ENCODE assay signal across 9 cellular contexts in genomic region chr2:241844831-241845578, GRCh38. TPM values are rescaled to one million over a fixed set of nuclear protein-coding genes. Genes with fewer than 3 reads are reported as not detected.
A peak's percentile ranks its signal among the peaks of the same experiment; 100 is the strongest.
DNase-seq lines count a peak whose midpoint lies in the region; ATAC-seq and TF ChIP-seq lines count a peak whose summit lies in the region.
"Had no signal": no experiment of that assay in that cellular context is flagged by ENCODE, and none has a peak within 500 bp of the region (broad histone marks: within the 10 kb centered on the region; RNA-seq: fewer than 3 reads in every experiment).

No MANE protein-coding gene starts in this region.

- H3K9me3 ChIP-seq in left ventricle myocardium inferior (replicated peaks) (no peaks in the 10 kb centered on the region), smooth muscle cell (replicated peaks; ENCODE audit: low read depth) (no peaks in the 10 kb centered on the region), trophoblast cell (ENCODE audit: insufficient read depth, low read depth, low read length) (peaks cover 3% of the 10 kb centered on the region)

- no peak overlapping the region for H2BK5ac ChIP-seq in trophoblast cell (ENCODE audit: low read depth, low read length, poor library complexity)

- intact Hi-C loops in left ventricle myocardium inferior (cut with micrococcal nuclease) = no loop called here

- H3K27ac ChIP-seq in left ventricle myocardium inferior (replicated peaks) (peak overlapping the region; percentile 74), smooth muscle cell (ENCODE audit: low read depth) (no peak overlapping the region), trophoblast cell (ENCODE audit: low read depth, low read length) (no peak overlapping the region)
- H3K27ac ChIP-seq: 22Rv1 had no signal

- H4K91ac ChIP-seq in trophoblast cell (ENCODE audit: low read depth, low read length) = no peak overlapping the region

- TF ChIP-seq CTCF in WTC11 (IDR thresholded peaks at IDR 0.05) (no peak), left ventricle myocardium inferior (IDR thresholded peaks at IDR 0.05; ENCODE audit: borderline replicate concordance) (no peak), smooth muscle cell (IDR thresholded peaks at IDR 0.05; ENCODE audit: borderline replicate concordance, insufficient read depth, poor library complexity, severe bottlenecking) (no peak)

- H3K9ac ChIP-seq in smooth muscle cell (ENCODE audit: low read depth) (peak overlapping the region; percentile 10), trophoblast cell (ENCODE audit: low read length) (no peak overlapping the region)

- H2AK5ac ChIP-seq in trophoblast cell (ENCODE audit: low read length) = no peak overlapping the region

- no peaks in the 10 kb centered on the region for H3K79me1 ChIP-seq in trophoblast cell (ENCODE audit: low read length)

- no peak overlapping the region for H4K8ac ChIP-seq in trophoblast cell (ENCODE audit: low read depth, low read length)

- no peaks in the 10 kb centered on the region for H4K20me1 ChIP-seq in smooth muscle cell (ENCODE audit: low read depth)

- CTCF ChIA-PET in WTC11 (lab: Charles Lee) = interaction anchor here (0.7 to 1.3 kb wide), 2 partner anchors 21 to 31 kb away, joined by 3 to 4 read pairs; no protein-coding TSS in a partner anchor

- H3K4me1 ChIP-seq in left ventricle myocardium inferior = peaks cover 25% of the 10 kb centered on the region
- H3K4me1 ChIP-seq in smooth muscle cell (ENCODE audit: low read depth) = no peaks in the 10 kb centered on the region
- peaks cover 4 to 5% of the 10 kb centered on the region in 2 experiments for H3K4me1 ChIP-seq in trophoblast cell (ENCODE audit: control insufficient read depth in 1 of 2, insufficient read depth in 2 of 2, low read length in 2 of 2)

- peak overlapping the region; percentile 71 for H3K4me2 ChIP-seq in smooth muscle cell
- H3K4me2 ChIP-seq in trophoblast cell (ENCODE audit: low read length) = no peak overlapping the region

- no peaks in the 10 kb centered on the region for H3K36me3 ChIP-seq in left ventricle myocardium inferior
- H3K36me3 ChIP-seq in smooth muscle cell (ENCODE audit: low read depth) = no peaks in the 10 kb centered on the region
- H3K36me3 ChIP-seq in trophoblast cell (ENCODE audit: control insufficient read depth in 1 of 2, insufficient read depth in 2 of 2, low read length in 2 of 2) = no peaks in the 10 kb centered on the region

- H3K4ac ChIP-seq in trophoblast cell (ENCODE audit: low read depth, low read length) = no peak overlapping the region

- H3K27me3 Mint-ChIP-seq in T-helper 1 cell treated with Interleukin-12 subunit alpha and Interleukin-12 subunit beta and Interleukin-4 antibody, amounts not matched to agents 30 μg/mL and 1 μg/mL, for 36 hours (ENCODE audit: low read depth) = peaks cover 2% of the 10 kb centered on the region
- H3K27me3 Mint-ChIP-seq in WTC11 (ENCODE audit: low read depth) = peaks cover 38% of the 10 kb centered on the region

- H3K36me3 Mint-ChIP-seq in T-helper 1 cell treated with Interleukin-12 subunit alpha and Interleukin-12 subunit beta and Interleukin-4 antibody, amounts not matched to agents 30 μg/mL and 1 μg/mL, for 36 hours (ENCODE audit: low read depth) = peaks cover 2% of the 10 kb centered on the region
- H3K36me3 Mint-ChIP-seq in WTC11 = no peaks in the 10 kb centered on the region

- H2BK12ac ChIP-seq in trophoblast cell (ENCODE audit: low read length) = no peak overlapping the region

- H3K23ac ChIP-seq in trophoblast cell (ENCODE audit: low read length) = no peak overlapping the region

- no peak overlapping the region for H3K14ac ChIP-seq in trophoblast cell (ENCODE audit: low read length)

- H3K79me2 ChIP-seq in smooth muscle cell (ENCODE audit: low read depth) (no peaks in the 10 kb centered on the region), trophoblast cell (ENCODE audit: control insufficient read depth, insufficient read depth, low read length, poor library complexity) (no peaks in the 10 kb centered on the region)

- peaks cover 23% of the 10 kb centered on the region for H3K4me1 Mint-ChIP-seq in T-helper 1 cell treated with Interleukin-12 subunit alpha and Interleukin-12 subunit beta and Interleukin-4 antibody, amounts not matched to agents 30 μg/mL and 1 μg/mL, for 36 hours (ENCODE audit: low read depth)
- H3K4me1 Mint-ChIP-seq in WTC11 = peaks cover 19% of the 10 kb centered on the region

- no peak overlapping the region for H2BK120ac ChIP-seq in trophoblast cell (ENCODE audit: insufficient read depth, low read length, poor library complexity)

- no peaks in the 10 kb centered on the region for H3K9me3 Mint-ChIP-seq in T-helper 1 cell treated with Interleukin-12 subunit alpha and Interleukin-12 subunit beta and Interleukin-4 antibody, amounts not matched to agents 30 μg/mL and 1 μg/mL, for 36 hours
- H3K9me3 Mint-ChIP-seq in WTC11 = no peaks in the 10 kb centered on the region

- no peak overlapping the region for H4K12ac ChIP-seq in trophoblast cell (ENCODE audit: low read depth, low read length)

- H2AFZ ChIP-seq in smooth muscle cell (ENCODE audit: low read depth) = no peak overlapping the region
- H2AFZ ChIP-seq in trophoblast cell (ENCODE audit: insufficient read depth, low read length, poor library complexity) = no peak overlapping the region

- 93% methylated on average over 37 of the region's 37 CpGs for WGBS in smooth muscle cell (ENCODE audit: low lambda C conversion rate)
- no CpG with 5 or more reads among the region's 37 CpGs for WGBS in trophoblast cell (ENCODE audit: extremely low coverage, insufficient coverage, insufficient read length)

- POLR2A ChIA-PET in WTC11 (lab: Charles Lee) = interaction anchor here (0.7 kb wide), 1 partner anchor 12 kb away, joined by 8 read pairs; no protein-coding TSS in a partner anchor

- no peak overlapping the region for H3K27ac Mint-ChIP-seq in T-helper 1 cell treated with Interleukin-12 subunit alpha and Interleukin-12 subunit beta and Interleukin-4 antibody, amounts not matched to agents 30 μg/mL and 1 μg/mL, for 36 hours
- H3K27ac Mint-ChIP-seq in WTC11 = no peak overlapping the region

- peaks cover 4% of the 10 kb centered on the region for H3F3A ChIP-seq in smooth muscle cell (ENCODE audit: low read depth)

- no peak for DNase-seq in T-helper 1 cell
- no peak for DNase-seq in WTC11 (ENCODE audit: low spot score)
- no peak for DNase-seq in left ventricle myocardium inferior
- no peak for DNase-seq in smooth muscle cell (lab: John Stamatoyannopoulos, UW; ENCODE audit: unreplicated experiment)
- DNase-seq in activated gamma-delta T cell treated with Interleukin-2 at 50 U/mL for 16 hours = no peak
- DNase-seq in germinal center (ENCODE audit: low spot score) = no peak
- no peak for DNase-seq in trophoblast cell

- H3K27me3 ChIP-seq in left ventricle myocardium inferior (ENCODE audit: low read depth) (no peaks in the 10 kb centered on the region), smooth muscle cell (ENCODE audit: low read depth) (no peaks in the 10 kb centered on the region), trophoblast cell (ENCODE audit: insufficient read depth, low read length) (peaks cover 10% of the 10 kb centered on the region)

- H3K4me3 ChIP-seq in left ventricle myocardium inferior = peak overlapping the region; percentile 61
- peak overlapping the region; percentile 40 for H3K4me3 ChIP-seq in smooth muscle cell
- H3K4me3 ChIP-seq in trophoblast cell (ENCODE audit: low read depth, low read length) = no peak overlapping the region

- H3K4me3 Mint-ChIP-seq in T-helper 1 cell treated with Interleukin-12 subunit alpha and Interleukin-12 subunit beta and Interleukin-4 antibody, amounts not matched to agents 30 μg/mL and 1 μg/mL, for 36 hours = peak overlapping the region; percentile 60
- peak overlapping the region; percentile 69 for H3K4me3 Mint-ChIP-seq in WTC11

- ATAC-seq in WTC11 = no peak

- H3K18ac ChIP-seq in trophoblast cell (ENCODE audit: low read length) = no peak overlapping the region

TF ChIP-seq in WTC11, 78 proteins besides CTCF, POLR2A, EP300 and RAD21 (continues in another document):
- no peak for TF ChIP-seq NR1H2 (CRISPR knock-in tag; IDR thresholded peaks at IDR 0.05)
- no peak for TF ChIP-seq FOXK1 (CRISPR knock-in tag; IDR thresholded peaks at IDR 0.05)
- no peak for TF ChIP-seq NFYB (CRISPR knock-in tag; conservative IDR thresholded peaks at IDR 0.05; ENCODE audit: low read depth)
- no peak for TF ChIP-seq PRDM15 (CRISPR knock-in tag; IDR thresholded peaks at IDR 0.05)

RNA-seq across cellular contexts. Expression of gene PDCD1, which starts 13.7 kb away (rescaled TPM):
- total RNA-seq in WTC11 (2021) (0.25 to 0.52 TPM (median 0.30 TPM) in 3 replicates), left ventricle myocardium inferior (3.3 TPM), smooth muscle cell (not detected in 2 replicates)
- 0.12 TPM in 1 of 2 replicates, not detected in the other for polyA plus RNA-seq in smooth muscle cell
- not detected in 2 replicates for polyA plus RNA-seq in trophoblast cell (2013)

RNA-seq across cellular contexts. Expression of gene RTP5, which starts 24.5 kb away (rescaled TPM):
- total RNA-seq in WTC11 (2021) (not detected in 3 replicates), left ventricle myocardium inferior (not detected), smooth muscle cell (not detected in 2 replicates)
- not detected in 2 replicates for polyA plus RNA-seq in smooth muscle cell
- polyA plus RNA-seq in trophoblast cell (2013) = not detected in 2 replicates

RNA-seq across cellular contexts. Expression of gene NEU4, which starts 36.0 kb away (rescaled TPM):
- total RNA-seq in WTC11 (2021) (2.2 to 4.1 TPM (median 3.0 TPM) in 3 replicates), left ventricle myocardium inferior (not detected), smooth muscle cell (not detected in 2 replicates)
- polyA plus RNA-seq in smooth muscle cell = 0.10 TPM in 1 of 2 replicates, not detected in the other
- polyA plus RNA-seq in trophoblast cell (2013) = 0.11 and 0.19 TPM in 2 replicates
